In genomic region chr16:70188608-70188915, GRCh38 we compare ENCODE assay signal across 11 cellular contexts. TPM values are rescaled to one million over a fixed set of nuclear protein-coding genes. Genes with fewer than 3 reads are reported as not detected.
DNase-seq lines count a peak whose midpoint lies in the region; ATAC-seq and TF ChIP-seq lines count a peak whose summit lies in the region.
"Not testable (repeated sequence)": the region's sequence is repeated elsewhere in the genome, so short reads cannot be mapped to it uniquely, and the experiment has no call there.
"Had no signal": no experiment of that assay in that cellular context is flagged by ENCODE, and none has a peak within 500 bp of the region (broad histone marks: within the 10 kb centered on the region; RNA-seq: fewer than 3 reads in every experiment).

No MANE protein-coding gene starts in this region.

- ATAC-seq in HG03354 (IDR thresholded peaks at IDR 0.05; ENCODE audit: poor library complexity, severe bottlenecking, unreplicated experiment) (peak; percentile 12), mucosa of descending colon (peak; percentile 77)

- H3K36me3 ChIP-seq in ACC112 (ENCODE audit: insufficient read depth, low read length); esophagus muscularis mucosa; hepatocyte (replicated peaks; ENCODE audit: insufficient read depth, low read depth); mucosa of descending colon (ENCODE audit: low read depth); rectal smooth muscle tissue (ENCODE audit: control insufficient read depth, insufficient read depth, low read length); testis (ENCODE audit: low read depth, missing control alignments): not testable (repeated sequence)

- H3K27me3 ChIP-seq in ACC112 (ENCODE audit: insufficient read depth, low read length); esophagus muscularis mucosa; hepatocyte; rectal smooth muscle tissue (ENCODE audit: control insufficient read depth, insufficient read depth, low read length); testis: not testable (repeated sequence)

- not testable (repeated sequence) for TF ChIP-seq EP300 in esophagus muscularis mucosa (IDR thresholded peaks at IDR 0.05)

- peak overlapping the region; percentile 44; the same call in 1 of the 2 replicates for H3K4me3 ChIP-seq in ACC112 (ENCODE audit: low read depth, low read length)
- H3K4me3 ChIP-seq in astrocyte of the cerebellum (ENCODE audit: low read depth, low read length) = peak overlapping the region; percentile 9
- H3K4me3 ChIP-seq in esophagus muscularis mucosa = peak overlapping the region; percentile 50 to 57 (median 54)
- not testable (repeated sequence) for H3K4me3 ChIP-seq in hepatocyte, mucosa of descending colon
- H3K4me3 ChIP-seq in rectal smooth muscle tissue (ENCODE audit: low read length) = peak overlapping the region; percentile 44
- peak overlapping the region; percentile 41 to 63 for H3K4me3 ChIP-seq in testis

- TF ChIP-seq POLR2A in esophagus muscularis mucosa (IDR thresholded peaks at IDR 0.05; ENCODE audit: low read depth); testis (IDR thresholded peaks at IDR 0.05): not testable (repeated sequence)

- H3K4me2 ChIP-seq in hepatocyte = peak overlapping the region; percentile 71

- not testable (repeated sequence) for DNase-seq in astrocyte of the cerebellum (ENCODE audit: low read depth); esophagus muscularis mucosa (ENCODE audit: extremely low spot score); hepatocyte (ENCODE audit: low spot score); testis
- DNase-seq in mucosa of descending colon = peak in 1 of 3 donors; percentile 53

- not testable (repeated sequence) for TF ChIP-seq CTCF in astrocyte of the cerebellum (IDR thresholded peaks at IDR 0.05; ENCODE audit: low read depth, low read length, missing control alignments); esophagus muscularis mucosa (IDR thresholded peaks at IDR 0.05); hepatocyte (IDR thresholded peaks at IDR 0.05; ENCODE audit: poor library complexity); mucosa of descending colon (IDR thresholded peaks at IDR 0.05); testis (IDR thresholded peaks at IDR 0.05)

- in situ Hi-C loops in astrocyte of the cerebellum (cut with HindIII; ENCODE audit: low sequenced_read_pairs) = not testable (repeated sequence)

- not testable (repeated sequence) for H2AFZ ChIP-seq in ACC112 (ENCODE audit: low read length, unreplicated experiment); hepatocyte

- not testable (repeated sequence) for H3K4me1 ChIP-seq in ACC112 (ENCODE audit: control insufficient read depth, insufficient read depth, low read length, unreplicated experiment); esophagus muscularis mucosa; hepatocyte (ENCODE audit: insufficient read depth); mucosa of descending colon (ENCODE audit: low read depth); rectal smooth muscle tissue (ENCODE audit: control insufficient read depth, insufficient read depth, low read length); testis

- H3K9me3 ChIP-seq in esophagus muscularis mucosa; hepatocyte (ENCODE audit: low read depth); mucosa of descending colon; testis: not testable (repeated sequence)

- not testable (repeated sequence) for H3K9me2 ChIP-seq in hepatocyte (replicated peaks; ENCODE audit: insufficient read depth)

- H3K27ac ChIP-seq in ACC112 (ENCODE audit: low read depth, low read length); hepatocyte: not testable (repeated sequence)
- peak overlapping the region; percentile 66 to 83 (median 72) for H3K27ac ChIP-seq in esophagus muscularis mucosa (replicated peaks in 1 of 4)
- H3K27ac ChIP-seq in rectal smooth muscle tissue (ENCODE audit: low read depth, low read length) = peak overlapping the region; percentile 58
- peak overlapping the region in 1 of 2 donors; percentile 39 for H3K27ac ChIP-seq in testis

- not testable (repeated sequence) for H4K20me1 ChIP-seq in hepatocyte (ENCODE audit: insufficient read depth, poor library complexity, severe bottlenecking)

- not testable (repeated sequence) for H3K79me2 ChIP-seq in ACC112 (ENCODE audit: control insufficient read depth, insufficient read depth, low read length, unreplicated experiment); hepatocyte

- no CpG with 5 or more reads among the region's 22 CpGs for WGBS in esophagus muscularis mucosa
- 18% methylated on average over 6 of the region's 22 CpGs for WGBS in hepatocyte (ENCODE audit: low lambda C conversion rate, missing lambda C conversion rate)
- WGBS in testis, 2 donors = 0% methylated on average over 12 of the region's 22 CpGs; no CpG with 5 or more reads in 1 of the 2 donors

- not testable (repeated sequence) for H3K9ac ChIP-seq in rectal smooth muscle tissue (ENCODE audit: low read length)

- intact Hi-C loops in esophagus muscularis mucosa (cut with DNase I); mucosa of descending colon (cut with DNase I, micrococcal nuclease); testis (cut with DNase I; ENCODE audit: low total_unique reads): not testable (repeated sequence)

RNA-seq across cellular contexts. Expression of gene CLEC18C, which starts 15.0 kb away (rescaled TPM):
- total RNA-seq in esophagus muscularis mucosa (under 1 TPM in 1 of 4 donors, not detected in 3; 0.58 TPM), hepatocyte (not detected in 2 replicates), mucosa of descending colon (under 1 TPM; 0.61 to 0.87 (median 0.70) TPM), testis (10 to 100 TPM in 1 of 2 donors, 1 to 10 TPM in 1; 7.9 to 31.9 TPM)
- polyA plus RNA-seq in hepatocyte (not detected in 2 replicates), testis (ENCODE audit: insufficient read depth, low read depth, low replicate concordance) (3.1 TPM)
- total RNA-seq: pulmonary artery endothelial cell had no signal
- polyA plus RNA-seq: mammary epithelial cell; naive thymus-derived CD8-positive, alpha-beta T cell had no signal
